23 cellular contexts compared by ENCODE assay signal in genomic region chr5:170248172-170248571, GRCh38. TPM values are rescaled to one million over a fixed set of nuclear protein-coding genes. Genes with fewer than 3 reads are reported as not detected.
"Had no signal": no experiment of that assay in that cellular context is flagged by ENCODE, and none has a peak within 500 bp of the region (broad histone marks: within the 10 kb centered on the region; RNA-seq: fewer than 3 reads in every experiment).

No MANE protein-coding gene starts in this region.

- H3K27me3 ChIP-seq: body of pancreas, esophagus muscularis mucosa, right atrium auricular region, tibial nerve, uterus had no signal

- H3K4me3 Mint-ChIP-seq: naive thymus-derived CD4-positive, alpha-beta T cell had no signal

- H3K9me3 ChIP-seq: body of pancreas, esophagus muscularis mucosa, left ventricle myocardium inferior, mucosa of descending colon, right atrium auricular region, tibial nerve, uterus had no signal

- H3K4me1 ChIP-seq: body of pancreas, right atrium auricular region, uterus had no signal

- H3K27ac ChIP-seq: body of pancreas, coronary artery, esophagus muscularis mucosa, left ventricle myocardium inferior, skin epidermis had no signal

- H3K27ac Mint-ChIP-seq: progenitor cell of endocrine pancreas had no signal

- H3K36me3 ChIP-seq: right atrium auricular region, tibial nerve, uterus had no signal

- H3K27me3 Mint-ChIP-seq: naive thymus-derived CD4-positive, alpha-beta T cell had no signal

- DNase-seq: activated CD4-positive, alpha-beta T cell treated with anti-CD3 and anti-CD28 coated beads for 4 hours; activated effector memory CD4-positive, alpha-beta T cell treated with anti-CD3 and anti-CD28 coated beads, Interleukin-2, amount 50 U/mL, for 16 hours; amniotic stem cell; body of pancreas; central memory CD4-positive, alpha-beta T cell; hippocampal formation; kidney; left ventricle myocardium inferior; mucosa of descending colon; naive thymus-derived CD4-positive, alpha-beta T cell; nucleus accumbens; stimulated activated CD4-positive, alpha-beta T cell treated with anti-CD3 and anti-CD28 coated beads, Interleukin-4, amount 100 ng/mL, for 24 hours; stimulated activated naive CD4-positive, alpha-beta T cell; T-helper 2 cell; uterus had no signal

- ATAC-seq: body of pancreas; mucosa of descending colon; naive thymus-derived CD4-positive, alpha-beta T cell had no signal

- H3K4me3 ChIP-seq: body of pancreas, coronary artery, esophagus muscularis mucosa, left ventricle myocardium inferior, mucosa of descending colon, right atrium auricular region, skin epidermis, tibial nerve, uterus had no signal

- FAIRE-seq: kidney had no signal

RNA-seq across cellular contexts. Expression of gene C5orf58, which starts 15.4 kb away (rescaled TPM):
- total RNA-seq: activated CD8-positive, alpha-beta memory T cell treated with anti-CD3 and anti-CD28 coated beads for 36 hours; body of pancreas; glomerular endothelial cell; kidney; mucosa of descending colon; naive thymus-derived CD4-positive, alpha-beta T cell; progenitor cell of endocrine pancreas; right atrium auricular region; uterus had no signal

RNA-seq across cellular contexts. Expression of gene LCP2, which starts 49.4 kb away (rescaled TPM):
- total RNA-seq: progenitor cell of endocrine pancreas had no signal
